ENCODE assay signal across 17 cellular contexts in the genomic region with DNA sequence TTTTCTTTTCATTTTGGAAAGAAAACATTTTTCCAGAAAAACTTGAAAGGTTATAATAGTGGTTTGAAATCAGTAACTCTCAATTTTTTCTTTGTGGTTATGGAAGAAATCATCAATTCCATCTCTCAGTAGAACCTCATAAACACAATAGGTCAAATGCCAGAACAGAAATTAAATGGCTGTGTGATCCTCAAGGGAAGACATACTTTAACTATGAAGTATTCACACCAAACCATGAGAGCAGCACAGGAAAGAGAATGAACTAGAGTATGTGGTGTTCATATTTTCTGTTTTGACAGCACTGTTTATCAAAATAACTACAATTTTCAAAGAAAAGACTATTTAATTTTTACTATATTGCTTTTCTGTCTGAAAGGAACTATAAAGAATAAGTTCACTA. TPM values are rescaled to one million over a fixed set of nuclear protein-coding genes. Genes with fewer than 3 reads are reported as not detected.
DNase-seq lines count a peak whose midpoint lies in the region; ATAC-seq and TF ChIP-seq lines count a peak whose summit lies in the region.
"Had no signal": no experiment of that assay in that cellular context is flagged by ENCODE, and none has a peak within 500 bp of the region (broad histone marks: within the 10 kb centered on the region; RNA-seq: fewer than 3 reads in every experiment).

No MANE protein-coding gene starts in this region.

- intact Hi-C loops in sciatic nerve (cut with DNase I) (no loop called here), heart right ventricle (cut with DNase I) (no loop called here)

- ATAC-seq in sciatic nerve (peak; percentile 72), GM19467 (IDR thresholded peaks at IDR 0.05; ENCODE audit: unreplicated experiment) (no peak), heart right ventricle (no peak)
- no peak for ATAC-seq in naive thymus-derived CD8-positive, alpha-beta T cell
- ATAC-seq: GM12878, HCT116 had no signal

- no peaks in the 10 kb centered on the region for H3K4me1 Mint-ChIP-seq in naive thymus-derived CD8-positive, alpha-beta T cell

- no peaks in the 10 kb centered on the region for H3K9me3 Mint-ChIP-seq in naive thymus-derived CD8-positive, alpha-beta T cell

- H3K27ac ChIP-seq in GM23248: no peak overlapping the region
- H3K27ac ChIP-seq in heart right ventricle: no peak overlapping the region
- H3K27ac ChIP-seq: 22Rv1, C4-2B had no signal

- no peaks in the 10 kb centered on the region for H3K36me3 Mint-ChIP-seq in naive thymus-derived CD8-positive, alpha-beta T cell

- H4K20me1 ChIP-seq in GM23248 (ENCODE audit: insufficient read depth): no peaks in the 10 kb centered on the region

- no peaks in the 10 kb centered on the region for H3K36me3 ChIP-seq in GM23248 (ENCODE audit: low read depth)
- no peaks in the 10 kb centered on the region for H3K36me3 ChIP-seq in heart right ventricle
- H3K36me3 ChIP-seq: BE2C had no signal

- in situ Hi-C loops in GM23248 (cut with MboI): no loop called here

- TF ChIP-seq CTCF in fibroblast of mammary gland (conservative IDR thresholded peaks at IDR 0.05; ENCODE audit: control insufficient read depth, insufficient read depth, low read depth, low read length) (no peak), heart right ventricle (IDR thresholded peaks at IDR 0.05) (no peak)

- H3K9me2 ChIP-seq in GM23248 (ENCODE audit: insufficient read depth): no peaks in the 10 kb centered on the region

- H3F3A ChIP-seq in GM23248 (ENCODE audit: insufficient read depth): no peaks in the 10 kb centered on the region

- H3K4me3 Mint-ChIP-seq in naive thymus-derived CD8-positive, alpha-beta T cell: no peak overlapping the region

- no peak overlapping the region for H2AFZ ChIP-seq in GM23248

- no peak overlapping the region for H3K27ac Mint-ChIP-seq in naive thymus-derived CD8-positive, alpha-beta T cell

- H3K27me3 Mint-ChIP-seq in naive thymus-derived CD8-positive, alpha-beta T cell: peaks cover 4 to 16% (median 9%) of the 10 kb centered on the region in 5 donors

- DNase-seq in AG08395 (ENCODE audit: low spot score): peak; percentile 18
- peak; percentile 26 for DNase-seq in GM23248
- DNase-seq in fibroblast of mammary gland (ENCODE audit: low read depth): peak; percentile 11
- DNase-seq in sciatic nerve (ENCODE audit: low spot score): no peak
- no peak for DNase-seq in naive thymus-derived CD8-positive, alpha-beta T cell
- no peak for DNase-seq in heart right ventricle
- no peak for DNase-seq in HCEC 1CT
- DNase-seq: BE2C, DMS53, GF-D8, IMR-90, KBM-7 had no signal

- H3K4me2 ChIP-seq in GM23248 (ENCODE audit: unreplicated experiment): no peak overlapping the region

- H3K27me3 ChIP-seq in GM23248 (replicated peaks; ENCODE audit: insufficient read depth): no peaks in the 10 kb centered on the region
- no peaks in the 10 kb centered on the region for H3K27me3 ChIP-seq in heart right ventricle
- H3K27me3 ChIP-seq: BE2C had no signal

- POLR2A ChIA-PET in naive thymus-derived CD8-positive, alpha-beta T cell (lab: Charles Lee): no interaction called here

- H3K9me3 ChIP-seq in GM23248 (ENCODE audit: low read depth): no peaks in the 10 kb centered on the region
- no peaks in the 10 kb centered on the region for H3K9me3 ChIP-seq in heart right ventricle
- H3K9me3 ChIP-seq: BE2C had no signal

- H3K79me2 ChIP-seq in GM23248 (ENCODE audit: insufficient read depth): no peaks in the 10 kb centered on the region

- H3K4me3 ChIP-seq in GM23248: no peak overlapping the region
- H3K4me3 ChIP-seq in fibroblast of mammary gland (ENCODE audit: control insufficient read depth, low read depth, low read length): no peak overlapping the region
- no peak overlapping the region for H3K4me3 ChIP-seq in heart right ventricle
- H3K4me3 ChIP-seq: GM12878 had no signal

- H3K9ac ChIP-seq in GM23248: no peak overlapping the region

- H3K4me1 ChIP-seq in GM23248 (ENCODE audit: insufficient read depth) (peaks cover 13% of the 10 kb centered on the region), heart right ventricle (no peaks in the 10 kb centered on the region)
- H3K4me1 ChIP-seq: BE2C had no signal

RNA-seq across cellular contexts. Expression of a gene that starts 29.7 kb away (rescaled TPM):
- 0.86 TPM in 1 of 2 replicates, not detected in the other for total RNA-seq in GM23248 (2014; rRNA removed; shearing (Covaris generic))
- 0.64 and 0.85 TPM in 2 replicates for polyA plus RNA-seq in GM23248 (2016; fragmentation: Nextera tagmentation; extraction: Ambion mirVana)
- total RNA-seq in sciatic nerve: 18.5 TPM
- total RNA-seq in naive thymus-derived CD8-positive, alpha-beta T cell: not detected
- under 1 TPM in 1 of 3 donors, not detected in 2; 0.03 TPM for polyA plus RNA-seq in naive thymus-derived CD8-positive, alpha-beta T cell
- total RNA-seq in heart right ventricle: 10 to 100 TPM; 24.4 to 49.4 (median 35.2) TPM
- polyA plus RNA-seq in heart right ventricle: 1 to 10 TPM; 6.9 to 9.1 TPM

Comparison
In these comparisons a context has a peak if more than half of its experiments do, and no peak if none do; other contexts are left out.
1. DNase-seq: peak in AG08395 (single experiment), GM23248 (single experiment) and fibroblast of mammary gland (single experiment); none in sciatic nerve (single experiment), naive thymus-derived CD8-positive, alpha-beta T cell (0 of 10), heart right ventricle (0 of 2) and HCEC 1CT (single experiment).
2. RNA of a gene that starts 29.7 kb away (total RNA-seq): 24.4 to 49.4 TPM in heart right ventricle and 18.5 TPM in sciatic nerve (single experiment); 0.86 TPM in GM23248 and not detected in naive thymus-derived CD8-positive, alpha-beta T cell; every median in the first group is over 10 times any median in the second.